8 cellular contexts compared by ENCODE assay signal in the genomic region with DNA sequence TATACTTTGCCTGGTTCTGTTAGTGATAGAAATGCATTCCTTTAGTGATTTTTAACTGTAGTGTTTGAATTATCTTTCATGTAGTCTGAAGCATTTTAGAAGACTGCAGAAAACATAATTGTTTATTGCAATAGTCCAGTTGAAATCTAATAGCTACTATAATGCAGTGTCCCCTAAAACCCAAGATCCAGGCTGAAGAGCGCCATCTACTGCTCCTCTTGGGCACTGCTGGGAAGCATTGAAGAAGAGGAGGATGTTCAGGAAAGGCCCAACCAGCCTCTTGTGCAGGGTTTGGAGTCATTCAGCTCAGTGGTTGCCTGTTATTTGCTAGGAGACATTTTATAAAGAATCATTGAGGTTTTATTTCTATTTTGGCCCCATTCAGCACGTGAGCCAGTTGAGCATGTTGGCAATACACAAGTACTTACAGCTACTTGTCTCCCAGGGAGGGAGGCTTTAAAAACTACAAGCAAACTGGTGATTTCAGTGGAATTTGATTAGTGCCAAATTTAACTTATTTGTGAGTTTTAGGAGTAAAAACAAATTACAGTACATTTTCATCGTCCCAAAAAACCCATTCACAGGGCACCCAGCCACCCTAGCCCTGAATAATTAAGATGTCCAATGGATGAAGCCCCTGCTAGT.
DNase-seq lines count a peak whose midpoint lies in the region; ATAC-seq, FAIRE-seq and TF ChIP-seq lines count a peak whose summit lies in the region.

No MANE protein-coding gene starts in this region.

- H3K4me1 ChIP-seq in mucosa of descending colon (ENCODE audit: low read depth), result peaks cover 14% of the 10 kb centered on the region

- no peaks in the 10 kb centered on the region for H3K36me3 ChIP-seq in mucosa of descending colon (ENCODE audit: low read depth)

- H3K9me3 Mint-ChIP-seq in activated CD8-positive, alpha-beta memory T cell treated with anti-CD3 and anti-CD28 coated beads, Interleukin-2, amount 10 ng/mL, durations not matched to agents 7 days and 5 days (ENCODE audit: low read depth), result no peaks in the 10 kb centered on the region
- H3K9me3 Mint-ChIP-seq in endothelial cell (ENCODE audit: unreplicated experiment), result no peaks in the 10 kb centered on the region

- intact Hi-C loops in mucosa of descending colon (cut with DNase I, micrococcal nuclease), result no loop called here

- H3K4me3 Mint-ChIP-seq in activated CD8-positive, alpha-beta memory T cell treated with anti-CD3 and anti-CD28 coated beads, Interleukin-2, amount 10 ng/mL, durations not matched to agents 7 days and 5 days, result no peak overlapping the region
- no peak overlapping the region for H3K4me3 Mint-ChIP-seq in endothelial cell (ENCODE audit: unreplicated experiment)

- no peak for TF ChIP-seq POLR2A in H54 (IDR thresholded peaks at IDR 0.05; ENCODE audit: low read depth, low read length)

- H3K27me3 Mint-ChIP-seq in activated CD8-positive, alpha-beta memory T cell treated with anti-CD3 and anti-CD28 coated beads, Interleukin-2, amount 10 ng/mL, durations not matched to agents 7 days and 5 days, result no peaks in the 10 kb centered on the region
- no peaks in the 10 kb centered on the region for H3K27me3 Mint-ChIP-seq in endothelial cell (ENCODE audit: unreplicated experiment)

- H3K9me3 ChIP-seq in mucosa of descending colon, result no peaks in the 10 kb centered on the region

- no peak overlapping the region for H3K27ac Mint-ChIP-seq in activated CD8-positive, alpha-beta memory T cell treated with anti-CD3 and anti-CD28 coated beads, Interleukin-2, amount 10 ng/mL, durations not matched to agents 7 days and 5 days
- H3K27ac Mint-ChIP-seq in endothelial cell (ENCODE audit: unreplicated experiment), result no peak overlapping the region

- peaks cover 2% of the 10 kb centered on the region for H3K4me1 Mint-ChIP-seq in activated CD8-positive, alpha-beta memory T cell treated with anti-CD3 and anti-CD28 coated beads, Interleukin-2, amount 10 ng/mL, durations not matched to agents 7 days and 5 days
- peaks cover 3% of the 10 kb centered on the region for H3K4me1 Mint-ChIP-seq in endothelial cell (ENCODE audit: unreplicated experiment)

- FAIRE-seq in H54 (lab: Jason Lieb, UNC), result peak; percentile 84

- peak; percentile 61 for ATAC-seq in activated CD8-positive, alpha-beta memory T cell treated with anti-CD3 and anti-CD28 coated beads, Interleukin-2, amount 10 ng/mL, durations not matched to agents 7 days and 5 days
- ATAC-seq in mucosa of descending colon, result peak; percentile 73
- no peak for ATAC-seq in HG03378 (IDR thresholded peaks at IDR 0.05; ENCODE audit: unreplicated experiment)

- H3K36me3 Mint-ChIP-seq in activated CD8-positive, alpha-beta memory T cell treated with anti-CD3 and anti-CD28 coated beads, Interleukin-2, amount 10 ng/mL, durations not matched to agents 7 days and 5 days, result peaks cover 1% of the 10 kb centered on the region
- H3K36me3 Mint-ChIP-seq in endothelial cell (ENCODE audit: low read depth, unreplicated experiment), result peaks cover 30% of the 10 kb centered on the region

- DNase-seq in AG20443 (ENCODE audit: low spot score) (peak; percentile 78), H54 (ENCODE audit: insufficient read length, low spot score) (no peak), NCI-H82 treated with DMSO at 0.1 percent for 48 hours (lab: John Stamatoyannopoulos, UW; ENCODE audit: unreplicated experiment) (peak; percentile 40), endothelial cell (ENCODE audit: low spot score) (peak; percentile 74), mucosa of descending colon (peak in 2 of 3 donors; percentile 85 to 91)
- peak; percentile 70 for DNase-seq in activated CD8-positive, alpha-beta memory T cell treated with anti-CD3 and anti-CD28 coated beads, Interleukin-2, amount 10 ng/mL, durations not matched to agents 7 days and 5 days
- DNase-seq in stimulated activated CD8-positive, alpha-beta memory T cell treated with anti-CD3 and anti-CD28 coated beads, Interleukin-7, amount 100 ng/mL, for 4 hours (ENCODE audit: low read depth in 2 of 2), result peak; percentile 24 to 27

- no peak overlapping the region for H3K4me3 ChIP-seq in mucosa of descending colon

- CTCF ChIA-PET in activated CD8-positive, alpha-beta memory T cell treated with anti-CD3 and anti-CD28 coated beads, Interleukin-2, amount 10 ng/mL, durations not matched to agents 7 days and 5 days (lab: Charles Lee), result interaction anchor here (0.7 to 2.2 kb wide), 45 partner anchors 9 to 417 kb away, joined by 3 to 19 read pairs (median 4); partner anchors contain the start of genes ASCC2 and MTMR3

- TF ChIP-seq CTCF in endothelial cell (IDR thresholded peaks at IDR 0.05; ENCODE audit: unreplicated experiment) (peak; percentile 85), mucosa of descending colon (IDR thresholded peaks at IDR 0.05) (peak; percentile 94)
